In genomic region chr7:15938153-15938552, GRCh38 we compare ENCODE assay signal across 22 cellular contexts.
DNase-seq lines count a peak whose midpoint lies in the region; ATAC-seq, FAIRE-seq and TF ChIP-seq lines count a peak whose summit lies in the region.
"Had no signal": no experiment of that assay in that cellular context is flagged by ENCODE, and none has a peak within 500 bp of the region (broad histone marks: within the 10 kb centered on the region; RNA-seq: fewer than 3 reads in every experiment).

No MANE protein-coding gene starts in this region.

- no peaks in the 10 kb centered on the region for H3K36me3 Mint-ChIP-seq in astrocyte (ENCODE audit: low read depth, unreplicated experiment)
- H3K36me3 Mint-ChIP-seq in activated naive CD8-positive, alpha-beta T cell treated with anti-CD3 and anti-CD28 coated beads, Interleukin-2, amount 50 U/mL, for 24 hours (ENCODE audit: low read depth) = no peaks in the 10 kb centered on the region
- H3K36me3 Mint-ChIP-seq: CD4-positive, CD25-positive, alpha-beta regulatory T cell; CD8-positive, alpha-beta memory T cell; IgD-negative memory B cell had no signal

- intact Hi-C loops in prostate gland (cut with DNase I) = no loop called here

- in situ Hi-C loops in GM13977 (cut with MboI; ENCODE audit: low pct_unique_long_range_greater_than_20kb, low sequenced_read_pairs, unreplicated experiment) = no loop called here

- H3K9me3 ChIP-seq in astrocyte (ENCODE audit: insufficient read depth, low read depth, low read length) = no peaks in the 10 kb centered on the region
- H3K9me3 ChIP-seq in osteoblast (ENCODE audit: low read depth, low read length) = no peaks in the 10 kb centered on the region
- H3K9me3 ChIP-seq in prostate gland = no peaks in the 10 kb centered on the region
- H3K9me3 ChIP-seq: BE2C had no signal

- no peak for FAIRE-seq in astrocyte (lab: Jason Lieb, UNC)
- FAIRE-seq: A204.1, D721Med, HTR-8/SVneo had no signal

- no peaks in the 10 kb centered on the region for H3K79me2 ChIP-seq in astrocyte (ENCODE audit: insufficient read depth, low read length)
- no peaks in the 10 kb centered on the region for H3K79me2 ChIP-seq in osteoblast (ENCODE audit: insufficient read depth, low read length)

- H3K4me3 ChIP-seq in astrocyte (ENCODE audit: insufficient read depth, low read depth, low read length) = no peak overlapping the region
- H3K4me3 ChIP-seq in osteoblast (ENCODE audit: insufficient read depth, low read length) = no peak overlapping the region
- H3K4me3 ChIP-seq in prostate gland = no peak overlapping the region

- peak; percentile 17 for DNase-seq in GM13977 (ENCODE audit: low spot score)
- DNase-seq in astrocyte (ENCODE audit: low read depth) = peak; percentile 5
- DNase-seq in osteoblast (ENCODE audit: insufficient read length, low spot score, missing footprints) = peak; percentile 51
- no peak for DNase-seq in prostate gland (ENCODE audit: low spot score)
- no peak for DNase-seq in activated naive CD8-positive, alpha-beta T cell treated with anti-CD3 and anti-CD28 coated beads, Interleukin-2, amount 50 U/mL, for 24 hours
- no peak for DNase-seq in NCI-H146 (lab: John Stamatoyannopoulos, UW)
- DNase-seq: ACHN; BE2C; C1 segment of cervical spinal cord; CD4-positive, CD25-positive, alpha-beta regulatory T cell; CD8-positive, alpha-beta memory T cell; COR-L47; GF-D8; GOT3; H7; HFFc6 had no signal

- H3K27me3 Mint-ChIP-seq in astrocyte (ENCODE audit: low read depth, unreplicated experiment) = no peaks in the 10 kb centered on the region
- no peaks in the 10 kb centered on the region for H3K27me3 Mint-ChIP-seq in activated naive CD8-positive, alpha-beta T cell treated with anti-CD3 and anti-CD28 coated beads, Interleukin-2, amount 50 U/mL, for 24 hours
- H3K27me3 Mint-ChIP-seq: CD4-positive, CD25-positive, alpha-beta regulatory T cell; IgD-negative memory B cell had no signal

- no peak overlapping the region for H3K4me3 Mint-ChIP-seq in astrocyte (ENCODE audit: unreplicated experiment)
- no peak overlapping the region for H3K4me3 Mint-ChIP-seq in activated naive CD8-positive, alpha-beta T cell treated with anti-CD3 and anti-CD28 coated beads, Interleukin-2, amount 50 U/mL, for 24 hours
- H3K4me3 Mint-ChIP-seq: CD4-positive, CD25-positive, alpha-beta regulatory T cell; CD8-positive, alpha-beta memory T cell; HFFc6; IgD-negative memory B cell had no signal

- no peak overlapping the region for H3K9ac ChIP-seq in astrocyte (ENCODE audit: low read length)

- H3K27me3 ChIP-seq in astrocyte (ENCODE audit: insufficient read depth, low read length) (no peaks in the 10 kb centered on the region), osteoblast (ENCODE audit: insufficient read depth, low read length) (no peaks in the 10 kb centered on the region), prostate gland (replicated peaks; ENCODE audit: insufficient read depth) (no peaks in the 10 kb centered on the region)
- H3K27me3 ChIP-seq: BE2C had no signal

- H3K27ac ChIP-seq in astrocyte (ENCODE audit: low read depth, low read length) (no peak overlapping the region), osteoblast (ENCODE audit: low read depth, low read length) (no peak overlapping the region), prostate gland (no peak overlapping the region)

- H3K4me1 Mint-ChIP-seq in astrocyte (ENCODE audit: low read depth, unreplicated experiment) = peaks cover 4% of the 10 kb centered on the region
- H3K4me1 Mint-ChIP-seq in activated naive CD8-positive, alpha-beta T cell treated with anti-CD3 and anti-CD28 coated beads, Interleukin-2, amount 50 U/mL, for 24 hours = no peaks in the 10 kb centered on the region
- H3K4me1 Mint-ChIP-seq: CD4-positive, CD25-positive, alpha-beta regulatory T cell; CD8-positive, alpha-beta memory T cell; IgD-negative memory B cell had no signal

- H3K36me3 ChIP-seq in astrocyte (ENCODE audit: insufficient read depth, low read length) (no peaks in the 10 kb centered on the region), osteoblast (ENCODE audit: insufficient read depth, low read length) (no peaks in the 10 kb centered on the region), prostate gland (no peaks in the 10 kb centered on the region)
- H3K36me3 ChIP-seq: BE2C had no signal

- H4K20me1 ChIP-seq in astrocyte (ENCODE audit: insufficient read depth, low read length) (no peaks in the 10 kb centered on the region), osteoblast (ENCODE audit: insufficient read depth, low read length) (no peaks in the 10 kb centered on the region)

- H2AFZ ChIP-seq in astrocyte (ENCODE audit: low read depth, low read length) (no peak overlapping the region), osteoblast (ENCODE audit: low read length) (no peak overlapping the region)

- no peaks in the 10 kb centered on the region for H3K4me1 ChIP-seq in astrocyte (ENCODE audit: insufficient read depth, low read length)
- H3K4me1 ChIP-seq in osteoblast (ENCODE audit: insufficient read depth, low read length) = peaks cover 3% of the 10 kb centered on the region
- no peaks in the 10 kb centered on the region for H3K4me1 ChIP-seq in prostate gland (replicated peaks)
- H3K4me1 ChIP-seq: BE2C had no signal

- H3K4me2 ChIP-seq in astrocyte (ENCODE audit: low read length) (no peak overlapping the region), osteoblast (ENCODE audit: insufficient read depth, low read length) (no peak overlapping the region)

- peaks cover 3% of the 10 kb centered on the region for H3K9me3 Mint-ChIP-seq in astrocyte (ENCODE audit: unreplicated experiment)
- no peaks in the 10 kb centered on the region for H3K9me3 Mint-ChIP-seq in activated naive CD8-positive, alpha-beta T cell treated with anti-CD3 and anti-CD28 coated beads, Interleukin-2, amount 50 U/mL, for 24 hours
- H3K9me3 Mint-ChIP-seq: HFFc6 had no signal

- no peak overlapping the region for H3K27ac Mint-ChIP-seq in astrocyte (ENCODE audit: unreplicated experiment)
- H3K27ac Mint-ChIP-seq in activated naive CD8-positive, alpha-beta T cell treated with anti-CD3 and anti-CD28 coated beads, Interleukin-2, amount 50 U/mL, for 24 hours = no peak overlapping the region
- H3K27ac Mint-ChIP-seq: CD4-positive, CD25-positive, alpha-beta regulatory T cell; CD8-positive, alpha-beta memory T cell; HFFc6; IgD-negative memory B cell had no signal

- ATAC-seq in HG03521 (IDR thresholded peaks at IDR 0.05; ENCODE audit: unreplicated experiment) = no peak
- no peak for ATAC-seq in activated naive CD8-positive, alpha-beta T cell treated with anti-CD3 and anti-CD28 coated beads, Interleukin-2, amount 50 U/mL, for 24 hours
- ATAC-seq: HCT116 had no signal

- TF ChIP-seq CTCF in GM13977 (IDR thresholded peaks at IDR 0.05; ENCODE audit: extremely low read depth, insufficient read depth, missing control alignments) (no peak), astrocyte (IDR thresholded peaks at IDR 0.05; ENCODE audit: insufficient read depth, low read depth, low read length) (no peak), osteoblast (IDR thresholded peaks at IDR 0.05; ENCODE audit: extremely low read depth, low read depth, low read length) (no peak), prostate gland (IDR thresholded peaks at IDR 0.05) (no peak)

- TF ChIP-seq POLR2A in prostate gland (IDR thresholded peaks at IDR 0.05) = no peak

Comparison
In these comparisons a context has a peak if more than half of its experiments do, and no peak if none do; other contexts are left out.
1. DNase-seq: peak in GM13977 (single experiment), astrocyte (single experiment) and osteoblast (single experiment); none in prostate gland (single experiment), activated naive CD8-positive, alpha-beta T cell treated with anti-CD3 and anti-CD28 coated beads, Interleukin-2, amount 50 U/mL, for 24 hours (single experiment) and NCI-H146 (single experiment).